Comparison of ENCODE assay signal across 19 cellular contexts in the genomic region with DNA sequence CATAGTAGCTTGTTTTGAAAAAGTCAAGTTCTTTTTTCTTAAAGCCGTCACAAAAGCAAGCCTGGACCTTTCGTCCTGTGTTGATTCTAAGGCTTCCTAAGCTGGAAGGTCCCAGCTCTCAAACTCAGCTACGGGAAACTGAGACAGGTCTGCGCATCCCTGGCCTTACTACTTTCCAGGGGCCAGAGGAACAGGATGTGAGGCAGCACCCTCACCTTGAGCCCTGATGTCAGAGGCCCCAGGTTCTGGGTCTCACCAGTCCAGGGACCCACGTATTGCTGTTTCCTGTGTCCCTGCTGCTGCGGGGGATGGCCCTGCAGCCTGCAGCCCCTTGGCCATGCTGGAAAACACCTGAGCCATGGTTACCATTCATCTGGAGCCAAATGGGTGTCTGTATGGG.
DNase-seq lines count a peak whose midpoint lies in the region; ATAC-seq and TF ChIP-seq lines count a peak whose summit lies in the region.
"Had no signal": no experiment of that assay in that cellular context is flagged by ENCODE, and none has a peak within 500 bp of the region (broad histone marks: within the 10 kb centered on the region; RNA-seq: fewer than 3 reads in every experiment).

No MANE protein-coding gene starts in this region.

- peaks cover 57 to 94% (median 80%) of the 10 kb centered on the region in 10 experiments for H3K4me1 ChIP-seq in BLaER1 treated with 17β-estradiol and CSF1 and Interleukin-3, amounts not matched to agents 10 nM and 100 nM
- H3K4me1 ChIP-seq in osteoblast (ENCODE audit: insufficient read depth, low read length): no peaks in the 10 kb centered on the region
- H3K4me1 ChIP-seq: A549 had no signal

- DNase-seq in HL-60 (ENCODE audit: low read depth in 1 of 2, low spot score in 1 of 2) (no peak), left lobe of liver (ENCODE audit: low spot score) (peak; percentile 35), osteoblast (ENCODE audit: insufficient read length, low spot score, missing footprints) (peak; percentile 36), UCSD-AML1 (lab: John Stamatoyannopoulos, UW; ENCODE audit: unreplicated experiment) (no peak), DMS153 (lab: John Stamatoyannopoulos, UW) (no peak)
- DNase-seq: AML-193, Calu3, H9, NCI-H1048, NCI-H1417, NCI-H1694, NCI-H2029 treated with DMSO at 0.1 percent for 48 hours, NCI-H446 treated with DMSO at 0.1 percent for 48 hours, NCI-H526 treated with DMSO at 0.1 percent for 48 hours, Right ventricle myocardium superior, RPMI8226 had no signal

- TF ChIP-seq CTCF in HL-60 (IDR thresholded peaks at IDR 0.05; ENCODE audit: insufficient read depth, low read length) (no peak), osteoblast (IDR thresholded peaks at IDR 0.05; ENCODE audit: extremely low read depth, low read depth, low read length) (no peak)

- H3K36me3 ChIP-seq in BLaER1 treated with 17β-estradiol and CSF1 and Interleukin-3, amounts not matched to agents 10 nM and 100 nM: no peaks in the 10 kb centered on the region
- H3K36me3 ChIP-seq in osteoblast (ENCODE audit: insufficient read depth, low read length): no peaks in the 10 kb centered on the region

- H3K27ac ChIP-seq in BLaER1 treated with 17β-estradiol and CSF1 and Interleukin-3, amounts not matched to agents 10 nM and 100 nM: peak overlapping the region; percentile 88 to 99 (median 95); a peak in 21 of 22 replicates
- H3K27ac ChIP-seq in HL-60 (replicated peaks) (peak overlapping the region; percentile 82), osteoblast (ENCODE audit: low read depth, low read length) (no peak overlapping the region)
- H3K27ac ChIP-seq: A549 had no signal

- peaks cover 0 to 23% (median 0%) of the 10 kb centered on the region in 11 experiments; a peak in 4 of 22 replicates for H3K27me3 ChIP-seq in BLaER1 treated with 17β-estradiol and CSF1 and Interleukin-3, amounts not matched to agents 10 nM and 100 nM
- no peaks in the 10 kb centered on the region for H3K27me3 ChIP-seq in HL-60 (ENCODE audit: insufficient read depth, poor library complexity, severe bottlenecking)
- H3K27me3 ChIP-seq in osteoblast (ENCODE audit: insufficient read depth, low read length): no peaks in the 10 kb centered on the region

- peak overlapping the region; percentile 69 to 96 (median 84); a peak in 21 of 22 replicates for H3K4me2 ChIP-seq in BLaER1 treated with 17β-estradiol and CSF1 and Interleukin-3, amounts not matched to agents 10 nM and 100 nM
- H3K4me2 ChIP-seq in osteoblast (ENCODE audit: insufficient read depth, low read length): no peak overlapping the region
- H3K4me2 ChIP-seq: A549 had no signal

- H2AFZ ChIP-seq in osteoblast (ENCODE audit: low read length): no peak overlapping the region

- H3K4me3 ChIP-seq in BLaER1 treated with 17β-estradiol and CSF1 and Interleukin-3, amounts not matched to agents 10 nM and 100 nM: no peak overlapping the region
- H3K4me3 ChIP-seq in HL-60 (replicated peaks; ENCODE audit: insufficient read depth, low read length): no peak overlapping the region
- no peak overlapping the region for H3K4me3 ChIP-seq in osteoblast (ENCODE audit: insufficient read depth, low read length)
- H3K4me3 ChIP-seq: A549 had no signal

- no peaks in the 10 kb centered on the region for H3K9me3 ChIP-seq in BLaER1 treated with 17β-estradiol and CSF1 and Interleukin-3, amounts not matched to agents 10 nM and 100 nM (replicated peaks in 1 of 11)
- H3K9me3 ChIP-seq in osteoblast (ENCODE audit: low read depth, low read length): no peaks in the 10 kb centered on the region

- H3K79me2 ChIP-seq in osteoblast (ENCODE audit: insufficient read depth, low read length): no peaks in the 10 kb centered on the region

- peak overlapping the region; percentile 78 to 89 (median 85); a peak in 20 of 22 replicates for H3K9ac ChIP-seq in BLaER1 treated with 17β-estradiol and CSF1 and Interleukin-3, amounts not matched to agents 10 nM and 100 nM

- ATAC-seq in left lobe of liver: no peak
- ATAC-seq in HG02840 (IDR thresholded peaks at IDR 0.05; ENCODE audit: low FRiP score, unreplicated experiment): no peak
- ATAC-seq: A549 had no signal

- no peaks in the 10 kb centered on the region for H4K20me1 ChIP-seq in BLaER1 treated with 17β-estradiol and CSF1 and Interleukin-3, amounts not matched to agents 10 nM and 100 nM
- H4K20me1 ChIP-seq in osteoblast (ENCODE audit: insufficient read depth, low read length): no peaks in the 10 kb centered on the region

Comparison
In these comparisons a context has a peak if more than half of its experiments do, and no peak if none do; other contexts are left out.
1. DNase-seq: peak in left lobe of liver (single experiment) and osteoblast (single experiment); none in HL-60 (0 of 2), UCSD-AML1 (single experiment) and DMS153 (single experiment).